10 cellular contexts compared by ENCODE assay signal in genomic region chr7:123871998-123872867, GRCh38. TPM values are rescaled to one million over a fixed set of nuclear protein-coding genes. Genes with fewer than 3 reads are reported as not detected.
DNase-seq lines count a peak whose midpoint lies in the region; ATAC-seq, FAIRE-seq and TF ChIP-seq lines count a peak whose summit lies in the region.
"Had no signal": no experiment of that assay in that cellular context is flagged by ENCODE, and none has a peak within 500 bp of the region (broad histone marks: within the 10 kb centered on the region; RNA-seq: fewer than 3 reads in every experiment).

No MANE protein-coding gene starts in this region.

- H3K4me1 ChIP-seq in pancreas = peaks cover 0 to 3% (median 0%) of the 10 kb centered on the region in 3 donors
- H3K4me1 ChIP-seq: SJSA1 had no signal

- DNase-seq in NCI-H1436 treated with DMSO at 0.1 percent for 48 hours (lab: John Stamatoyannopoulos, UW) = peak; percentile 25
- DNase-seq in fibroblast of mammary gland (ENCODE audit: low read depth) = peak; percentile 56
- peak in 3 of 6 donors; percentile 28 to 49 (median 39) for DNase-seq in pancreas
- DNase-seq in kidney glomerular epithelial cell (lab: John Stamatoyannopoulos, UW) = no peak

- H3K9me3 ChIP-seq in pancreas = no peaks in the 10 kb centered on the region
- H3K9me3 ChIP-seq: SJSA1 had no signal

- no peaks in the 10 kb centered on the region for H3K36me3 ChIP-seq in pancreas
- H3K36me3 ChIP-seq: SJSA1 had no signal

- intact Hi-C loops in pancreas (cut with DNase I) = no loop called here

- FAIRE-seq in pancreas (lab: Jason Lieb, UNC) = no peak

- 5 to 6% methylated on average over 7 of the region's 7 CpGs for WGBS in pancreas, 2 donors

- H3K27ac ChIP-seq in C4-2B (no peak overlapping the region), pancreas (no peak overlapping the region)
- H3K27ac ChIP-seq: SJSA1, skin epidermis had no signal

- H3K4me3 ChIP-seq in WI38 (ENCODE audit: low read depth, low read length) (no peak overlapping the region), fibroblast of mammary gland (ENCODE audit: control insufficient read depth, low read depth, low read length) (no peak overlapping the region), pancreas (no peak overlapping the region)
- H3K4me3 ChIP-seq: SJSA1, skin epidermis had no signal

- ATAC-seq in GM18520 (IDR thresholded peaks at IDR 0.05; ENCODE audit: unreplicated experiment) = peak; percentile 92
- peak; percentile 92 for ATAC-seq in HG02938 (IDR thresholded peaks at IDR 0.05; ENCODE audit: unreplicated experiment)
- peak; percentile 70 to 95 (median 92) for ATAC-seq in pancreas

- H3K27me3 ChIP-seq in pancreas = no peaks in the 10 kb centered on the region

- TF ChIP-seq CTCF in C4-2B (conservative IDR thresholded peaks at IDR 0.05) (peak; percentile 86), WI38 (IDR thresholded peaks at IDR 0.05; ENCODE audit: low read depth, low read length) (peak; percentile 32; the same call in 1 of the 2 replicates), fibroblast of mammary gland (conservative IDR thresholded peaks at IDR 0.05; ENCODE audit: control insufficient read depth, insufficient read depth, low read depth, low read length) (peak; percentile 47), pancreas (IDR thresholded peaks at IDR 0.05) (peak in 3 of 4 donors; percentile 14 to 30 (median 23))

RNA-seq across cellular contexts. Expression of gene HYAL4, which starts 27.3 kb away (rescaled TPM):
- not detected for total RNA-seq in pancreas
- not detected for polyA plus RNA-seq in pancreas
- total RNA-seq: SJSA1 had no signal

RNA-seq across cellular contexts. Expression of gene SPAM1, which starts 52.8 kb away (rescaled TPM):
- total RNA-seq in pancreas = not detected
- under 1 TPM in 1 of 2 donors, not detected in 1; 0.12 TPM for polyA plus RNA-seq in pancreas
- total RNA-seq: SJSA1 had no signal

Comparison
In these comparisons a context has a peak if more than half of its experiments do, and no peak if none do; other contexts are left out.
1. CTCF ChIP-seq: peak in every context shown above with its lines; median percentile 86 in C4-2B; 47 in fibroblast of mammary gland; 32 in WI38; 23 in pancreas.